27 cellular contexts compared by ENCODE assay signal in the genomic region with DNA sequence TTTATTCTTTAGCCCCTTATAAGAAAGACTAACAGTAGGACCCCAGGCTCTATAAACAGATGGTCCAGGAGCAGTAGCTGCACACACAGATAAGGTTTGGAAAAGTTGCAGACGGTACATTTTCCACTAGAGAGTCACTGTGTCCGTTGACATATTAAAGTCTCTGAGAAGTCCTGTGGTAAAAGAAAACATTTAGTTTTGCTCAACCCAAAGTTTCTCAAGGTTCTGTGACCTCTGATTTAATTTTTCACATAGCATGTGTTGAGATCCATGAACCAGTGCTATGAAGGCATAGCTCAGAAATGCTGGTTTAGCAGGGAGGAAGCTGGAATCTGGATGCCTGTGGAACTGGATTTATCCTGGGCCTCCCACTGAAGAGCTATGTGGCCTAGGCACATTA.
"Had no signal": no experiment of that assay in that cellular context is flagged by ENCODE, and none has a peak within 500 bp of the region (broad histone marks: within the 10 kb centered on the region; RNA-seq: fewer than 3 reads in every experiment).

No MANE protein-coding gene starts in this region.

- H3K9me3 ChIP-seq: suprapubic skin, testis, thoracic aorta, thyroid gland, tibial artery, transverse colon, upper lobe of left lung, upper lobe of right lung, uterus, vagina had no signal

- H3K4me1 Mint-ChIP-seq: stimulated activated effector memory CD8-positive, alpha-beta T cell treated with anti-CD3 and anti-CD28 coated beads, Interleukin-12 subunit alpha, Interleukin-12 subunit beta, amount 100 ng/mL, for 72 hours; stimulated activated memory B cell treated with anti-CD40 and anti-IgM and Interleukin-4, amounts not matched to agents 10 μg/mL and 1 μg/mL and 100 μg/mL, for 72 hours; stimulated activated naive B cell treated with anti-CD40 and anti-IgM and Interleukin-4, amounts not matched to agents 10 μg/mL and 1 μg/mL and 100 μg/mL, for 72 hours; stimulated activated naive CD8-positive, alpha-beta T cell treated with anti-CD3 and anti-CD28 coated beads, Interleukin-15, amount 100 ng/mL, for 72 hours had no signal

- H3K27me3 ChIP-seq: stomach, suprapubic skin, testis, thyroid gland, tibial artery, tibial nerve, transverse colon, upper lobe of left lung, upper lobe of right lung, uterus, vagina had no signal

- H3K27ac Mint-ChIP-seq: stimulated activated effector memory CD8-positive, alpha-beta T cell treated with anti-CD3 and anti-CD28 coated beads, Interleukin-12 subunit alpha, Interleukin-12 subunit beta, amount 100 ng/mL, for 72 hours; stimulated activated memory B cell treated with anti-CD40 and anti-IgM and Interleukin-4, amounts not matched to agents 10 μg/mL and 1 μg/mL and 100 μg/mL, for 72 hours; stimulated activated naive B cell treated with anti-CD40 and anti-IgM and Interleukin-4, amounts not matched to agents 10 μg/mL and 1 μg/mL and 100 μg/mL, for 72 hours; stimulated activated naive CD8-positive, alpha-beta T cell treated with anti-CD3 and anti-CD28 coated beads, Interleukin-15, amount 100 ng/mL, for 72 hours; stimulated activated naive CD8-positive, alpha-beta T cell treated with anti-CD3 and anti-CD28 coated beads, Interleukin-15, Interleukin-2, amounts not matched to agents 100 ng/mL and 50 ng/mL, for 24 hours; type B pancreatic cell had no signal

- DNase-seq: stimulated activated CD4-positive, alpha-beta T cell treated with anti-CD3 and anti-CD28 coated beads, Interleukin-2, amount 100 ng/mL, for 48 hours; stimulated activated CD4-positive, alpha-beta T cell treated with anti-CD3 and anti-CD28 coated beads, Interleukin-4, amount 100 ng/mL, for 1 hour; stimulated activated CD4-positive, alpha-beta T cell treated with anti-CD3 and anti-CD28 coated beads, Interleukin-4, amount 100 ng/mL, for 24 hours; stimulated activated CD4-positive, alpha-beta T cell treated with anti-CD3 and anti-CD28 coated beads, Interleukin-4, amount 100 ng/mL, for 4 hours; stimulated activated CD8-positive, alpha-beta memory T cell treated with anti-CD3 and anti-CD28 coated beads, Interleukin-4, amount 100 ng/mL, for 48 hours; stimulated activated naive B cell treated with anti-CD40 and anti-IgM and Interleukin-4, amounts not matched to agents 10 μg/mL and 1 μg/mL and 100 μg/mL, for 72 hours; stimulated activated naive CD4-positive, alpha-beta T cell; stimulated activated naive CD4-positive, alpha-beta T cell treated with Interleukin-2 at 50 U/mL for 16 hours; stimulated activated naive CD8-positive, alpha-beta T cell treated with anti-CD3 and anti-CD28 coated beads, Interleukin-15, amount 100 ng/mL, for 72 hours; stimulated activated naive CD8-positive, alpha-beta T cell treated with anti-CD3 and anti-CD28 coated beads, Interleukin-15, Interleukin-2, amounts not matched to agents 100 U/mL and 50 U/mL, for 24 hours; stomach; substantia nigra; testis; thyroid gland; tibial artery; transverse colon; upper lobe of left lung; upper lobe of right lung; uterus had no signal

- H3K4me3 ChIP-seq: stomach, suprapubic skin, testis, thoracic aorta, thyroid gland, tibial artery, tibial nerve, transverse colon, upper lobe of left lung, upper lobe of right lung, uterus, vagina had no signal

- H3K4me1 ChIP-seq: stomach, suprapubic skin, testis, thyroid gland, tibial artery, tibial nerve, transverse colon, upper lobe of left lung, upper lobe of right lung, uterus, vagina had no signal

- H3K36me3 ChIP-seq: stomach, suprapubic skin, thoracic aorta, thyroid gland, tibial artery, tibial nerve, transverse colon, upper lobe of left lung, upper lobe of right lung, uterus, vagina had no signal

- H3K36me3 Mint-ChIP-seq: stimulated activated effector memory CD8-positive, alpha-beta T cell treated with anti-CD3 and anti-CD28 coated beads, Interleukin-12 subunit alpha, Interleukin-12 subunit beta, amount 100 ng/mL, for 72 hours; stimulated activated memory B cell treated with anti-CD40 and anti-IgM and Interleukin-4, amounts not matched to agents 10 μg/mL and 1 μg/mL and 100 μg/mL, for 72 hours; stimulated activated naive B cell treated with anti-CD40 and anti-IgM and Interleukin-4, amounts not matched to agents 10 μg/mL and 1 μg/mL and 100 μg/mL, for 72 hours; type B pancreatic cell had no signal

- H3K4me3 Mint-ChIP-seq: stimulated activated effector memory CD8-positive, alpha-beta T cell treated with anti-CD3 and anti-CD28 coated beads, Interleukin-12 subunit alpha, Interleukin-12 subunit beta, amount 100 ng/mL, for 72 hours; stimulated activated memory B cell treated with anti-CD40 and anti-IgM and Interleukin-4, amounts not matched to agents 10 μg/mL and 1 μg/mL and 100 μg/mL, for 72 hours; stimulated activated naive B cell treated with anti-CD40 and anti-IgM and Interleukin-4, amounts not matched to agents 10 μg/mL and 1 μg/mL and 100 μg/mL, for 72 hours; stimulated activated naive CD8-positive, alpha-beta T cell treated with anti-CD3 and anti-CD28 coated beads, Interleukin-15, amount 100 ng/mL, for 72 hours; stimulated activated naive CD8-positive, alpha-beta T cell treated with anti-CD3 and anti-CD28 coated beads, Interleukin-15, Interleukin-2, amounts not matched to agents 100 ng/mL and 50 ng/mL, for 24 hours; type B pancreatic cell had no signal

- H3K27ac ChIP-seq: stomach, suprapubic skin, testis, thoracic aorta, thyroid gland, tibial artery, tibial nerve, transverse colon, upper lobe of left lung, upper lobe of right lung, uterus, vagina had no signal

- H3K27me3 Mint-ChIP-seq: stimulated activated memory B cell treated with anti-CD40 and anti-IgM and Interleukin-4, amounts not matched to agents 10 μg/mL and 1 μg/mL and 100 μg/mL, for 72 hours; stimulated activated naive CD8-positive, alpha-beta T cell treated with anti-CD3 and anti-CD28 coated beads, Interleukin-15, amount 100 ng/mL, for 72 hours; stimulated activated naive CD8-positive, alpha-beta T cell treated with anti-CD3 and anti-CD28 coated beads, Interleukin-15, Interleukin-2, amounts not matched to agents 100 ng/mL and 50 ng/mL, for 24 hours; type B pancreatic cell had no signal
